Comparison of ENCODE assay signal across 20 cellular contexts in the genomic region with DNA sequence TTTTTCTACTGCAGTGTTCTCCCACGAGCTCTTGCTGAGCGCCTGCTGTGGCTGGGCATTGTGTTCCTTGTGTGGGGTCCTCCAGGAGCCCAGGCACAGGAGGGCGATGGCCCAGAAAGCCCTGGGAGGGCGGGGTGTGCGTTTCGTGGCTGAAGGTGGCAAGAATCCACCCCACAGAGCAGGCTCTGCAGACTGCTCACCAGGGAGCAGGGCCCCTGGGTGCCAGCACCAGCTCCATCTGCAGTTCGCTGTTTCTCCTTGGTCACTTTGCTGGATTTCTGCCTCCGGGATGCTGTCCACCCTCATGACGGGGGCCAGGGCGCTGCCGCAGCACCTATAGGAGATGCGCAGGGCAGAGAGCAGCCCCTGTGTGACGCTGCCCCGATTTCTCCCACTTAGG.
"Had no signal": no experiment of that assay in that cellular context is flagged by ENCODE, and none has a peak within 500 bp of the region (broad histone marks: within the 10 kb centered on the region; RNA-seq: fewer than 3 reads in every experiment).

No MANE protein-coding gene starts in this region.

- H3K4me3 ChIP-seq: SJSA1 had no signal

- H3K4me1 Mint-ChIP-seq: activated B cell treated with CpG ODN at 0.5 μM for 24 hours; activated CD4-positive, alpha-beta T cell treated with anti-CD3 and anti-CD28 coated beads, Interleukin-2, amount 10 ng/mL, durations not matched to agents 24 days and 14 days; activated naive CD4-positive, alpha-beta T cell treated with anti-CD3 and anti-CD28 coated beads, Interleukin-2, amount 10 ng/mL, durations not matched to agents 7 days and 5 days; activated naive CD8-positive, alpha-beta T cell treated with anti-CD3 and anti-CD28 coated beads for 36 hours had no signal

- H3K4me3 Mint-ChIP-seq: activated B cell treated with CpG ODN at 0.5 μM for 24 hours; activated CD4-positive, alpha-beta T cell treated with anti-CD3 and anti-CD28 coated beads, Interleukin-2, amount 10 ng/mL, durations not matched to agents 24 days and 14 days; activated naive CD4-positive, alpha-beta T cell treated with anti-CD3 and anti-CD28 coated beads, Interleukin-2, amount 10 ng/mL, durations not matched to agents 7 days and 5 days; activated naive CD8-positive, alpha-beta T cell treated with anti-CD3 and anti-CD28 coated beads for 36 hours; activated T-cell treated with anti-CD3 and anti-CD28 coated beads, Interleukin-2, amount 50 U/mL, for 4 hours had no signal

- H3K27ac Mint-ChIP-seq: activated B cell treated with CpG ODN at 0.5 μM for 24 hours; activated CD4-positive, alpha-beta T cell treated with anti-CD3 and anti-CD28 coated beads, Interleukin-2, amount 10 ng/mL, durations not matched to agents 24 days and 14 days; activated naive CD4-positive, alpha-beta T cell treated with anti-CD3 and anti-CD28 coated beads, Interleukin-2, amount 10 ng/mL, durations not matched to agents 7 days and 5 days; activated naive CD8-positive, alpha-beta T cell treated with anti-CD3 and anti-CD28 coated beads for 36 hours had no signal

- ATAC-seq: activated T-cell treated with anti-CD3 and anti-CD28 coated beads, Interleukin-2, amount 50 U/mL, for 4 hours; PC-3; SK-N-SH treated with all-trans-retinoic acid at 6 μM for 48 hours had no signal

- H3K27ac ChIP-seq: SJSA1 had no signal

- H3K9me3 ChIP-seq: SJSA1 had no signal

- H3K27me3 ChIP-seq: SJSA1 had no signal

- H3K9me3 Mint-ChIP-seq: activated B cell treated with CpG ODN at 0.5 μM for 24 hours; activated CD4-positive, alpha-beta T cell treated with anti-CD3 and anti-CD28 coated beads, Interleukin-2, amount 10 ng/mL, durations not matched to agents 24 days and 14 days; activated naive CD4-positive, alpha-beta T cell treated with anti-CD3 and anti-CD28 coated beads, Interleukin-2, amount 10 ng/mL, durations not matched to agents 7 days and 5 days; activated naive CD8-positive, alpha-beta T cell treated with anti-CD3 and anti-CD28 coated beads for 36 hours; activated T-cell treated with anti-CD3 and anti-CD28 coated beads, Interleukin-2, amount 50 U/mL, for 4 hours had no signal

- H3K27me3 Mint-ChIP-seq: activated B cell treated with CpG ODN at 0.5 μM for 24 hours; activated CD4-positive, alpha-beta T cell treated with anti-CD3 and anti-CD28 coated beads, Interleukin-2, amount 10 ng/mL, durations not matched to agents 24 days and 14 days; activated naive CD4-positive, alpha-beta T cell treated with anti-CD3 and anti-CD28 coated beads, Interleukin-2, amount 10 ng/mL, durations not matched to agents 7 days and 5 days; activated naive CD8-positive, alpha-beta T cell treated with anti-CD3 and anti-CD28 coated beads for 36 hours had no signal

- H3K36me3 Mint-ChIP-seq: activated naive CD4-positive, alpha-beta T cell treated with anti-CD3 and anti-CD28 coated beads, Interleukin-2, amount 10 ng/mL, durations not matched to agents 7 days and 5 days; activated naive CD8-positive, alpha-beta T cell treated with anti-CD3 and anti-CD28 coated beads for 36 hours had no signal

- DNase-seq: activated B cell treated with CpG ODN at 0.5 μM for 24 hours; activated CD4-positive, alpha-beta T cell treated with anti-CD3 and anti-CD28 coated beads for 1 hour; activated CD4-positive, alpha-beta T cell treated with anti-CD3 and anti-CD28 coated beads, Interleukin-2, amount 10 ng/mL, durations not matched to agents 24 days and 14 days; activated CD4-positive, alpha-beta T cell treated with anti-CD3 and anti-CD28 coated beads, Interleukin-2, amount 50 U/mL, for 48 hours; activated CD8-positive, alpha-beta memory T cell treated with anti-CD3 and anti-CD28 coated beads for 24 hours; activated gamma-delta T cell; activated naive CD4-positive, alpha-beta T cell treated with anti-CD3 and anti-CD28 coated beads, Interleukin-2, amount 10 ng/mL, durations not matched to agents 7 days and 5 days; activated naive CD8-positive, alpha-beta T cell treated with anti-CD3 and anti-CD28 coated beads for 36 hours; activated T-cell treated with anti-CD3 and anti-CD28 coated beads, Interleukin-2, amount 50 U/mL, for 4 hours; MM.1S; NCI-H1105 treated with DMSO at 0.1 percent for 48 hours; NCI-H1436 treated with DMSO at 0.1 percent for 48 hours; NCI-H187; NCI-H2081; NCI-H510A treated with DMSO at 0.1 percent for 48 hours; PC-3; SHP77; SW 1271 had no signal

- H3K4me1 ChIP-seq: SJSA1 had no signal
